In the genomic region with DNA sequence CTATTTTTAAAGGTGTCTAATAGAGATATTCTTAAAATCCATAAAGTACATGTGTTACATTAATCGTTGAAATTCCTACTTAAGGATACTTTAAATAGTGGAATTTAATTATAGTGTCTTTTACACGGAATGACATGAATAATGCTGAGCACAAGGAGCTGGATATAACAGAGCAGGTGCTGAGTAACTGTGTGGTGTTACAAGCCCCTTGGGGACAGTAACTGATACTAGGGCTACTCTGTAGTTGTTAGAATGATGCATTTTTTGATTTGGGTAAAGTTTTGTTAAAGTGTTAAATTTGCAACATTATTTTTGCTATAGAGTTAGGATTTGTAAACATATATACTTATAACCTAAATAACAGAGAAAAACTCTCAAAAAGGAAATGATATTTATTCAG, we compare ENCODE assay signal across 20 cellular contexts.
"Had no signal": no experiment of that assay in that cellular context is flagged by ENCODE, and none has a peak within 500 bp of the region (broad histone marks: within the 10 kb centered on the region; RNA-seq: fewer than 3 reads in every experiment).

No MANE protein-coding gene starts in this region.

- DNase-seq: effector memory CD8-positive, alpha-beta T cell; erythroblast; esophagus squamous epithelium; foreskin melanocyte; glutamatergic neuron; heart right ventricle; hippocampal formation; left cardiac atrium; left lung; mesenchymal stem cell; mucosa of descending colon; naive thymus-derived CD8-positive, alpha-beta T cell; nephron progenitor cell; nucleus accumbens; stimulated activated CD4-positive, alpha-beta T cell treated with anti-CD3 and anti-CD28 coated beads, Interleukin-2, amount 100 ng/mL, for 24 hours; stimulated activated CD4-positive, alpha-beta T cell treated with anti-CD3 and anti-CD28 coated beads, Interleukin-4, amount 100 ng/mL, for 24 hours; stimulated activated naive CD4-positive, alpha-beta T cell treated with Interleukin-2 at 50 U/mL for 16 hours; stomach; thyroid gland; trophoblast cell had no signal
